19 cellular contexts compared by ENCODE assay signal in the genomic region with DNA sequence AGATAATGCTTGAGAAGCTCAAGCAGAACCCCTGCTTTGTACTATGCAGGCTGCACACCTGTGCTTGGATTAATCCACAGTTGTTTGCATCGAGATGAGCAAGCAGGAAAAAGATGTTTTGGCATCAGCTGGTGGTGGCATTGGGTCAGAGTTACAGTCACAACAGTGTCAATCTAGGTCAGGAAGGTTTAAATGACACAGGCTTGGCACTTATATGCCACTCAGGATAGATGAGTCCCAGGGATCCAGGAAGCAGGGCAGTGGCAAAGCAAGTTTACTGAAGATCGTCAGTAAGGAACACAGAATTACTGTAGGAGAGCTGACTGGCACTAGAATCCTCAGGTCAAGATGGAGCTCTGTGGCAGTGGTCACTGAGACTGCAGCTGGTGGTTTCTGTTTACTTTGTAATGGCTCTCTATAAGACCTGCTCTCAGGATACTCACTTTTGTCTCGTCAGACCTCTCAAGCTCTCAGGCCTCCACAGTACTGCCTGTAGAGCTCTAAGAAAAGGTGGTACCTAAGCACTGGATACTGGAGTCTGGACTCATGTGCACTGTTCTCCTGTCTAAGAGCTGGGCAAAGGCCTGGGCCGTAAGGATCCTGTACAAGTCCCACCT.
"Had no signal": no experiment of that assay in that cellular context is flagged by ENCODE, and none has a peak within 500 bp of the region (broad histone marks: within the 10 kb centered on the region; RNA-seq: fewer than 3 reads in every experiment).

No MANE protein-coding gene starts in this region.

- H3K4me1 ChIP-seq: ascending aorta, sigmoid colon, upper lobe of right lung had no signal

- H3K9me3 Mint-ChIP-seq: activated T-cell treated with anti-CD3 and anti-CD28 coated beads, Interleukin-2, amount 50 U/mL, for 4 hours; mesothelial cell of epicardium; nephron progenitor cell; stimulated activated naive B cell treated with anti-CD40 and anti-IgM and Interleukin-4, amounts not matched to agents 10 μg/mL and 1 μg/mL and 100 μg/mL, for 72 hours had no signal

- H3K4me3 ChIP-seq: ascending aorta, coronary artery, lung, sigmoid colon, thoracic aorta, upper lobe of right lung had no signal

- H3K27me3 ChIP-seq: ascending aorta, sigmoid colon, upper lobe of right lung had no signal

- DNase-seq: activated CD4-positive, alpha-beta T cell treated with anti-CD3 and anti-CD28 coated beads, Interleukin-2, amount 50 U/mL, for 1 hour; activated CD8-positive, alpha-beta memory T cell treated with anti-CD3 and anti-CD28 coated beads, Interleukin-2, amount 50 U/mL, for 4 hours; activated effector memory CD4-positive, alpha-beta T cell treated with Interleukin-2 at 50 U/mL for 16 hours; activated naive CD4-positive, alpha-beta T cell treated with anti-CD3 and anti-CD28 coated beads, Interleukin-2, amount 50 U/mL, for 16 hours; activated T-cell treated with anti-CD3 and anti-CD28 coated beads, Interleukin-2, amount 50 U/mL, for 4 hours; erythroblast; hypothalamus; islet precursor cell; nephron progenitor cell; nucleus accumbens; sigmoid colon; stimulated activated CD4-positive, alpha-beta T cell treated with anti-CD3 and anti-CD28 coated beads, Interleukin-4, amount 100 ng/mL, for 24 hours; stimulated activated naive B cell treated with anti-CD40 and anti-IgM and Interleukin-4, amounts not matched to agents 10 μg/mL and 1 μg/mL and 100 μg/mL, for 72 hours; upper lobe of right lung had no signal

- H3K27me3 Mint-ChIP-seq: stimulated activated naive B cell treated with anti-CD40 and anti-IgM and Interleukin-4, amounts not matched to agents 10 μg/mL and 1 μg/mL and 100 μg/mL, for 72 hours had no signal

- H3K27ac ChIP-seq: ascending aorta, coronary artery, sigmoid colon, thoracic aorta, upper lobe of right lung had no signal

- H3K9me3 ChIP-seq: ascending aorta, sigmoid colon, thoracic aorta, upper lobe of right lung had no signal

- H3K36me3 Mint-ChIP-seq: mesothelial cell of epicardium; stimulated activated naive B cell treated with anti-CD40 and anti-IgM and Interleukin-4, amounts not matched to agents 10 μg/mL and 1 μg/mL and 100 μg/mL, for 72 hours had no signal

- H3K36me3 ChIP-seq: ascending aorta, sigmoid colon, thoracic aorta, upper lobe of right lung had no signal

- H3K4me3 Mint-ChIP-seq: activated T-cell treated with anti-CD3 and anti-CD28 coated beads, Interleukin-2, amount 50 U/mL, for 4 hours; mesothelial cell of epicardium; nephron progenitor cell; stimulated activated naive B cell treated with anti-CD40 and anti-IgM and Interleukin-4, amounts not matched to agents 10 μg/mL and 1 μg/mL and 100 μg/mL, for 72 hours had no signal

- H3K27ac Mint-ChIP-seq: mesothelial cell of epicardium; nephron progenitor cell; stimulated activated naive B cell treated with anti-CD40 and anti-IgM and Interleukin-4, amounts not matched to agents 10 μg/mL and 1 μg/mL and 100 μg/mL, for 72 hours had no signal

- H3K4me1 Mint-ChIP-seq: nephron progenitor cell; stimulated activated naive B cell treated with anti-CD40 and anti-IgM and Interleukin-4, amounts not matched to agents 10 μg/mL and 1 μg/mL and 100 μg/mL, for 72 hours had no signal

- ATAC-seq: activated T-cell treated with anti-CD3 and anti-CD28 coated beads, Interleukin-2, amount 50 U/mL, for 4 hours; upper lobe of right lung had no signal
